ENCODE assay signal across 8 cellular contexts in genomic region chr21:42975886-42976608, GRCh38.
DNase-seq lines count a peak whose midpoint lies in the region; ATAC-seq and TF ChIP-seq lines count a peak whose summit lies in the region.

No MANE protein-coding gene starts in this region.

- H3K27ac ChIP-seq in KOPT-K1 (ENCODE audit: low read depth, low read length, poor library complexity, severe bottlenecking): peak overlapping the region; percentile 94
- H3K27ac ChIP-seq in caudate nucleus (ENCODE audit: low read depth, low read length): peak overlapping the region; percentile 71
- H3K27ac ChIP-seq in mucosa of rectum (ENCODE audit: low read depth in 2 of 2, low read length in 2 of 2): peak overlapping the region; percentile 85 to 89

- ATAC-seq in HG03095 (IDR thresholded peaks at IDR 0.05; ENCODE audit: unreplicated experiment): no peak
- no peak for ATAC-seq in HG02852 (IDR thresholded peaks at IDR 0.05; ENCODE audit: unreplicated experiment)

- no peaks in the 10 kb centered on the region for H3K27me3 ChIP-seq in mucosa of rectum (ENCODE audit: control insufficient read depth in 2 of 2, insufficient read depth in 2 of 2, low read length in 2 of 2)

- TF ChIP-seq CTCF in AG04449 (IDR thresholded peaks at IDR 0.05; ENCODE audit: insufficient read depth, low read length, missing control alignments): no peak

- H3K36me3 ChIP-seq in KOPT-K1 (ENCODE audit: insufficient read depth, low read length) (peaks cover 17% of the 10 kb centered on the region; the same call in 1 of the 2 replicates), mucosa of rectum (ENCODE audit: control insufficient read depth in 2 of 2, insufficient read depth in 2 of 2, low read length in 2 of 2) (no peaks in the 10 kb centered on the region)

- CTCF ChIA-PET in AG04449 (lab: Yijun Ruan, JAX): no interaction called here

- H3K4me3 ChIP-seq in AG04449 (ENCODE audit: low read depth, low read length): peak overlapping the region; percentile 64
- peak overlapping the region; percentile 60 to 92 for H3K4me3 ChIP-seq in mucosa of rectum (ENCODE audit: low read length in 2 of 2)

- peak overlapping the region; percentile 76 to 95 for H3K9ac ChIP-seq in mucosa of rectum (ENCODE audit: low read depth in 1 of 2, low read length in 2 of 2)

- DNase-seq in AG04449 (ENCODE audit: low read depth, low spot score) (no peak), caudate nucleus (lab: John Stamatoyannopoulos, UW) (no peak), NCI-H1417 (lab: John Stamatoyannopoulos, UW) (no peak), hepatic stellate cell (ENCODE audit: low spot score) (no peak)

- peaks cover 11 to 13% of the 10 kb centered on the region in 2 donors for H3K4me1 ChIP-seq in mucosa of rectum (ENCODE audit: control insufficient read depth in 2 of 2, insufficient read depth in 2 of 2, low read length in 2 of 2)

- no peaks in the 10 kb centered on the region for H3K9me3 ChIP-seq in KOPT-K1 (ENCODE audit: insufficient read depth, low read length, poor library complexity, severe bottlenecking)
- no peaks in the 10 kb centered on the region for H3K9me3 ChIP-seq in mucosa of rectum (ENCODE audit: control insufficient read depth in 2 of 2, low read length in 2 of 2)

- POLR2A ChIA-PET in AG04449 (lab: Yijun Ruan, JAX): no interaction called here
